In the genomic region with DNA sequence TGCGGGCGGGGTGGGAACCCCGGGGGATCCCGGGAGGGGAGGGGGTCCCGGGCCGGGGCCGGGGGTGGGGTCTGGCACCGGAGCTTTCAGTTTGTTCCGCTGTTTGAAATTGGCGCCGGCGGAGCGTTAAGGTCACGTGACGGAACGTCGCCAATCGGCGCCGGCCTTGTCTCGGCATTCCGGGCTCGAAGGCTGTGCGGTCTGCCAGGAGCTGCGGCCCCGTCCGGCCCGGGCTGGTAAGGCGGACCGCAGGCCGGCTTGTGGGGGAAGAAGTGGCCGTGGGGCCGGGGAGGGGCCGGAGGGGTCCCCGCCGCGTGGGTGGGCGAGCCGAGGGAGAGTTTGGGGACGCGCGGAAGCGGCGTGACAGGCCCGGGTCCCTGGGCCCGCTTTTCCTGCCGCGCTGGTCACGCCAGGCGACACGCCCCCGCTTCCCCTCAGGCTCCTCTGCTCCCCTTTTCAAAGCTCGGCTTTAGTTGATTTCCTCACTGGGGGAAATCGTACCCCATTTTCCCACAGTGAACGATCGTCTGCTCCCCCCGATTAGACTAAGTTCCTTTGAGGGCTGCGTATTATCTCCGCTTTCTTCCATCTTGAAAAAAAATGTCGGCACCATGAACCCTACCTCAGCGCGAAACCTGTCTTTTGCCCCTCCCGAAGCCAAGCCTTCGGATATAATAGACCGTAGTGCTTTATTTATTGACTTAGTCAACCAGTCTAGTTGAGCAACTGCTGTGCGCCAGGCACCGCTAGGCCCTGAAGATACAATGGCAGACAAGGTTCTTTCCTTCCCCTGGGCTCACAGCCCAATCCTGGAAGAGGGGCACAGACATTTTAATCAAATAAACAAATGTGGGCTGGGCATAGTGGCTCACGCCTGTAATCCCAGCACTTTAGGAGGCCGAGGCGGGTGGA, we compare ENCODE assay signal across 8 cellular contexts. TPM values are rescaled to one million over a fixed set of nuclear protein-coding genes. Genes with fewer than 3 reads are reported as not detected.
DNase-seq lines count a peak whose midpoint lies in the region; ATAC-seq and TF ChIP-seq lines count a peak whose summit lies in the region.

A gene with protein sequence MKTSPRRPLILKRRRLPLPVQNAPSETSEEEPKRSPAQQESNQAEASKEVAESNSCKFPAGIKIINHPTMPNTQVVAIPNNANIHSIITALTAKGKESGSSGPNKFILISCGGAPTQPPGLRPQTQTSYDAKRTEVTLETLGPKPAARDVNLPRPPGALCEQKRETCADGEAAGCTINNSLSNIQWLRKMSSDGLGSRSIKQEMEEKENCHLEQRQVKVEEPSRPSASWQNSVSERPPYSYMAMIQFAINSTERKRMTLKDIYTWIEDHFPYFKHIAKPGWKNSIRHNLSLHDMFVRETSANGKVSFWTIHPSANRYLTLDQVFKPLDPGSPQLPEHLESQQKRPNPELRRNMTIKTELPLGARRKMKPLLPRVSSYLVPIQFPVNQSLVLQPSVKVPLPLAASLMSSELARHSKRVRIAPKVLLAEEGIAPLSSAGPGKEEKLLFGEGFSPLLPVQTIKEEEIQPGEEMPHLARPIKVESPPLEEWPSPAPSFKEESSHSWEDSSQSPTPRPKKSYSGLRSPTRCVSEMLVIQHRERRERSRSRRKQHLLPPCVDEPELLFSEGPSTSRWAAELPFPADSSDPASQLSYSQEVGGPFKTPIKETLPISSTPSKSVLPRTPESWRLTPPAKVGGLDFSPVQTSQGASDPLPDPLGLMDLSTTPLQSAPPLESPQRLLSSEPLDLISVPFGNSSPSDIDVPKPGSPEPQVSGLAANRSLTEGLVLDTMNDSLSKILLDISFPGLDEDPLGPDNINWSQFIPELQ (minus strand): TSS at position 128 of the 912 bp plus-strand sequence. CDS start 2,696 bp downstream, outside the sequence.
A gene with protein sequence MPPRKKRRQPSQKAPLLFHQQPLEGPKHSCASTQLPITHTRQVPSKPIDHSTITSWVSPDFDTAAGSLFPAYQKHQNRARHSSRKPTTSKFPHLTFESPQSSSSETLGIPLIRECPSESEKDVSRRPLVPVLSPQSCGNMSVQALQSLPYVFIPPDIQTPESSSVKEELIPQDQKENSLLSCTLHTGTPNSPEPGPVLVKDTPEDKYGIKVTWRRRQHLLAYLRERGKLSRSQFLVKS (plus strand): TSS at position 177 of the 912 bp plus-strand sequence. CDS start 8,144 bp downstream, outside the sequence.

- H3K79me2 ChIP-seq in OCI-LY7 (ENCODE audit: insufficient read depth, low read depth, low read length) = peaks cover 88% of the 10 kb centered on the region

- H3K27ac ChIP-seq in OCI-LY7 (ENCODE audit: low read depth, low read length, poor library complexity, severe bottlenecking) = peak within 1 kb of the TSS; percentile 76
- H3K27ac ChIP-seq in epithelial cell of prostate = peak within 1 kb of the TSS; percentile 84

- no peaks in the 10 kb centered on the region for H4K20me1 ChIP-seq in OCI-LY7 (ENCODE audit: insufficient read depth, low read length)

- peaks cover 62% of the 10 kb centered on the region for H3K36me3 ChIP-seq in OCI-LY7 (ENCODE audit: insufficient read depth, low read length)

- CTCF ChIA-PET in OCI-LY7 (lab: Charles Lee; ENCODE audit: unreplicated experiment) = no interaction called here

- intact Hi-C loops in OCI-LY7 (cut with micrococcal nuclease; ENCODE audit: unreplicated experiment) = loop anchor here (2.0 kb wide), 1 partner anchor 65 kb away; a partner anchor contains a TSS

- H3K4me1 ChIP-seq in OCI-LY7 (ENCODE audit: insufficient read depth, low read length, poor library complexity, severe bottlenecking) = peaks cover 29% of the 10 kb centered on the region

- TSS peak; percentile 87 for BruUV-seq in OCI-LY7 (replicated peaks; lab: Mats Ljungman, UMichigan)

- H3K4me3 ChIP-seq in OCI-LY7 (ENCODE audit: low read depth, low read length, poor library complexity, severe bottlenecking) = peak within 1 kb of the TSS; percentile 76

- ATAC-seq in GM21515 (IDR thresholded peaks at IDR 0.05; ENCODE audit: unreplicated experiment) = peak; percentile 76

- peak; percentile 96 for DNase-seq in D341Med (ENCODE audit: low spot score)
- DNase-seq in HuH-7.5 (ENCODE audit: low spot score) = peak; percentile 90
- DNase-seq in OCI-LY7 (ENCODE audit: low spot score) = peak; percentile 90
- DNase-seq in activated T-cell treated with anti-CD3 and anti-CD28 coated beads for 4 hours = peak; percentile 81
- DNase-seq in epithelial cell of prostate (ENCODE audit: low read depth, low spot score) = peak; percentile 60
- peak; percentile 94 for DNase-seq in mucosa of gallbladder (ENCODE audit: low spot score)
- DNase-seq in stimulated activated CD8-positive, alpha-beta memory T cell treated with anti-CD3 and anti-CD28 coated beads, Interleukin-4, amount 100 ng/mL, for 24 hours (ENCODE audit: low read depth) = peak; percentile 82

- POLR2A ChIA-PET in OCI-LY7 (lab: Charles Lee) = interaction anchor here (0.6 to 1.8 kb wide), 3 partner anchors 13 to 86 kb away, joined by 3 to 9 read pairs (median 5); a partner anchor contains a TSS

- peak within 1 kb of the TSS; percentile 51 for H2AFZ ChIP-seq in OCI-LY7 (ENCODE audit: low read length)

- no peak for TF ChIP-seq CTCF in OCI-LY7 (conservative IDR thresholded peaks at IDR 0.05; ENCODE audit: low read length)

- H3K9me3 ChIP-seq in OCI-LY7 (ENCODE audit: low read length) = no peaks in the 10 kb centered on the region

- peak within 1 kb of the TSS; percentile 96 for H3K4me2 ChIP-seq in OCI-LY7 (ENCODE audit: low read length)

- H3K9me2 ChIP-seq in OCI-LY7 (ENCODE audit: insufficient read depth, low read length) = no peaks in the 10 kb centered on the region

RNA-seq across cellular contexts. Expression of the first gene that starts in this region (rescaled TPM):
- 91.7 and 109 TPM in 2 replicates for total RNA-seq in OCI-LY7 (2014; rRNA removed; shearing (Covaris generic))
- total RNA-seq in OCI-LY7 (2022) = 173 and 194 TPM in 2 replicates
- 2.6 TPM for total RNA-seq in mucosa of gallbladder

RNA-seq across cellular contexts. Expression of the second gene that starts in this region (rescaled TPM):
- total RNA-seq in OCI-LY7 (2014; rRNA removed; shearing (Covaris generic)) = 35.4 and 48.3 TPM in 2 replicates
- total RNA-seq in OCI-LY7 (2022) (69.8 and 70.6 TPM in 2 replicates), mucosa of gallbladder (17.6 TPM)

Comparison
In these comparisons a context has a peak if more than half of its experiments do, and no peak if none do; other contexts are left out.
1. Peak in every context shown above with its lines: DNase-seq, ATAC-seq, H3K4me3 ChIP-seq and H3K27ac ChIP-seq.
2. RNA of the first gene that starts in this region (total RNA-seq): 91.7 to 194 TPM in OCI-LY7; 2.6 TPM in mucosa of gallbladder (single experiment); every median in the first group is over 10 times any median in the second.